In the genomic region with DNA sequence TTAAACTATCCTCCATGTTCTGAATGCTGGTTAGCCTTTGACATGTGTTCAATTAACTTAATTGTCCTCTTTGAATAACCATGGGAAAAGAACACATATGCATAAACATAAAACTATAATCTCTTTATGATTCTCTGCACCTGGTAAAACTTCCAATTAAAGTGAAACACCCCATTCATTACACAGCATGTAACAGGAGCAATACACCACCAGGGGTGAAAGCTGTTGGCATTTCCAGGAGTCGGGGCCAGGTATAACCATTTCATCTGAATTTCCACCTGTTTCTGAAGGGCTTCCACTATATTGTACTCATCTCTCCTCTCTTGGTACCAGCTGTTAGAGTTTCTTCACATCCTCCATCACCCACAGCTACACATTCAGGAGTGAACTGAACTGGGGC, we compare ENCODE assay signal across 15 cellular contexts.
DNase-seq lines count a peak whose midpoint lies in the region; ATAC-seq and TF ChIP-seq lines count a peak whose summit lies in the region.
"Had no signal": no experiment of that assay in that cellular context is flagged by ENCODE, and none has a peak within 500 bp of the region (broad histone marks: within the 10 kb centered on the region; RNA-seq: fewer than 3 reads in every experiment).

No MANE protein-coding gene starts in this region.

- peaks cover 2% of the 10 kb centered on the region; the same call in 1 of the 2 replicates for H3K36me3 Mint-ChIP-seq in WTC11
- H3K36me3 Mint-ChIP-seq: CD4-positive, alpha-beta memory T cell had no signal

- peaks cover 0 to 9% (median 0%) of the 10 kb centered on the region in 4 donors for H3K4me1 ChIP-seq in transverse colon
- H3K4me1 ChIP-seq: SJCRH30 had no signal

- POLR2A ChIA-PET in WTC11 (lab: Charles Lee) = no interaction called here

- no peaks in the 10 kb centered on the region for H3K27me3 ChIP-seq in transverse colon
- H3K27me3 ChIP-seq: SJCRH30 had no signal

- no peak for TF ChIP-seq POLR2A in transverse colon (IDR thresholded peaks at IDR 0.05)

- no peak overlapping the region for H3K4me3 ChIP-seq in transverse colon
- H3K4me3 ChIP-seq: PC-9, SJCRH30 had no signal

- intact Hi-C loops in transverse colon (cut with DNase I; ENCODE audit: low total_unique reads) = no loop called here

- H3K27ac Mint-ChIP-seq in WTC11 = no peak overlapping the region
- H3K27ac Mint-ChIP-seq: CD4-positive, alpha-beta memory T cell had no signal

- DNase-seq in DMS 273 (lab: John Stamatoyannopoulos, UW; ENCODE audit: unreplicated experiment) (peak; percentile 2), DMS 273 treated with DMSO at 0.1 percent for 48 hours (lab: John Stamatoyannopoulos, UW) (no peak), NCI-H2081 treated with DMSO at 0.1 percent for 48 hours (lab: John Stamatoyannopoulos, UW) (peak; percentile 79), WTC11 (ENCODE audit: low spot score) (no peak), transverse colon (no peak), middle frontal gyrus (ENCODE audit: extremely low spot score, low spot score) (no peak), T-helper 2 cell (no peak), NCI-H226 (no peak)
- DNase-seq: CD4-positive, alpha-beta memory T cell; NCI-H1092; NCI-H187 treated with DMSO at 0.1 percent for 48 hours; NCI-H526 treated with DMSO at 0.1 percent for 48 hours; PC-9; SJCRH30 had no signal

- 0 to 55% methylated on average over 1 of the region's 1 CpG for WGBS in transverse colon (ENCODE audit: low coverage in 1 of 2), 2 donors

- peak; percentile 67; the same call in 1 of the 2 replicates for ATAC-seq in WTC11

- no peaks in the 10 kb centered on the region for H3K9me3 Mint-ChIP-seq in WTC11

- peaks cover 6% of the 10 kb centered on the region; the same call in 1 of the 2 replicates for H3K4me1 Mint-ChIP-seq in WTC11
- H3K4me1 Mint-ChIP-seq: CD4-positive, alpha-beta memory T cell had no signal

- in situ Hi-C loops in transverse colon (cut with MboI; ENCODE audit: low pct_ligation_motif_present in 1 of 4, low pct_unique_long_range_greater_than_20kb in 1 of 4, low sequenced_read_pairs in 3 of 4) = no loop called here

- no peaks in the 10 kb centered on the region for H3K27me3 Mint-ChIP-seq in WTC11 (ENCODE audit: low read depth)
- H3K27me3 Mint-ChIP-seq: CD4-positive, alpha-beta memory T cell had no signal

- TF ChIP-seq EP300 in transverse colon (IDR thresholded peaks at IDR 0.05; ENCODE audit: low read depth) = no peak

- no peaks in the 10 kb centered on the region for H3K9me3 ChIP-seq in transverse colon
- H3K9me3 ChIP-seq: SJCRH30 had no signal

- no peak for TF ChIP-seq CTCF in WTC11 (IDR thresholded peaks at IDR 0.05)
- TF ChIP-seq CTCF in transverse colon (IDR thresholded peaks at IDR 0.05) = peak in 4 of 5 experiments; percentile 15 to 43 (median 30)

- H3K36me3 ChIP-seq in transverse colon = no peaks in the 10 kb centered on the region
- H3K36me3 ChIP-seq: SJCRH30 had no signal

- H3K4me3 Mint-ChIP-seq in WTC11 = no peak overlapping the region
- H3K4me3 Mint-ChIP-seq: CD4-positive, alpha-beta memory T cell had no signal

- H3K27ac ChIP-seq in transverse colon = no peak overlapping the region
- H3K27ac ChIP-seq: 22Rv1, PC-9, SJCRH30 had no signal

- CTCF ChIA-PET in WTC11 (lab: Charles Lee) = no interaction called here

TF ChIP-seq in WTC11, 78 proteins besides CTCF, POLR2A, EP300 and RAD21 (continues in another document):
- TF ChIP-seq, protein P1, sequence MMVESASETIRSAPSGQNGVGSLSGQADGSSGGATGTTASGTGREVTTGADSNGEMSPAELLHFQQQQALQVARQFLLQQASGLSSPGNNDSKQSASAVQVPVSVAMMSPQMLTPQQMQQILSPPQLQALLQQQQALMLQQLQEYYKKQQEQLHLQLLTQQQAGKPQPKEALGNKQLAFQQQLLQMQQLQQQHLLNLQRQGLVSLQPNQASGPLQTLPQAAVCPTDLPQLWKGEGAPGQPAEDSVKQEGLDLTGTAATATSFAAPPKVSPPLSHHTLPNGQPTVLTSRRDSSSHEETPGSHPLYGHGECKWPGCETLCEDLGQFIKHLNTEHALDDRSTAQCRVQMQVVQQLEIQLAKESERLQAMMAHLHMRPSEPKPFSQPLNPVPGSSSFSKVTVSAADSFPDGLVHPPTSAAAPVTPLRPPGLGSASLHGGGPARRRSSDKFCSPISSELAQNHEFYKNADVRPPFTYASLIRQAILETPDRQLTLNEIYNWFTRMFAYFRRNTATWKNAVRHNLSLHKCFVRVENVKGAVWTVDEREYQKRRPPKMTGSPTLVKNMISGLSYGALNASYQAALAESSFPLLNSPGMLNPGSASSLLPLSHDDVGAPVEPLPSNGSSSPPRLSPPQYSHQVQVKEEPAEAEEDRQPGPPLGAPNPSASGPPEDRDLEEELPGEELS (CRISPR knock-in tag; IDR thresholded peaks at IDR 0.05) = no peak
- TF ChIP-seq GRHL2 (CRISPR knock-in tag; IDR thresholded peaks at IDR 0.05; ENCODE audit: insufficient replicate concordance, severe bottlenecking) (no peak), ZNF232 (CRISPR knock-in tag; IDR thresholded peaks at IDR 0.05) (no peak), ETV6 (CRISPR knock-in tag; IDR thresholded peaks at IDR 0.05) (no peak), NR1H2 (CRISPR knock-in tag; IDR thresholded peaks at IDR 0.05) (no peak), TEAD4 (CRISPR knock-in tag; IDR thresholded peaks at IDR 0.05) (no peak), ELF4 (CRISPR knock-in tag; IDR thresholded peaks at IDR 0.05; ENCODE audit: low read depth) (no peak), ZNF317 (CRISPR knock-in tag; IDR thresholded peaks at IDR 0.05; ENCODE audit: borderline replicate concordance, low read depth) (no peak), ZNF423 (CRISPR knock-in tag; IDR thresholded peaks at IDR 0.05) (no peak), IRF2 (CRISPR knock-in tag; IDR thresholded peaks at IDR 0.05; ENCODE audit: borderline replicate concordance, low read depth) (no peak), ATF2 (CRISPR knock-in tag; IDR thresholded peaks at IDR 0.05; ENCODE audit: borderline replicate concordance, low read depth) (no peak), SMAD4 (CRISPR knock-in tag; IDR thresholded peaks at IDR 0.05) (no peak), ZNF671 (CRISPR knock-in tag; IDR thresholded peaks at IDR 0.05) (no peak), ESRRA (CRISPR knock-in tag; IDR thresholded peaks at IDR 0.05; ENCODE audit: borderline replicate concordance) (no peak)
- TF ChIP-seq, protein P2, sequence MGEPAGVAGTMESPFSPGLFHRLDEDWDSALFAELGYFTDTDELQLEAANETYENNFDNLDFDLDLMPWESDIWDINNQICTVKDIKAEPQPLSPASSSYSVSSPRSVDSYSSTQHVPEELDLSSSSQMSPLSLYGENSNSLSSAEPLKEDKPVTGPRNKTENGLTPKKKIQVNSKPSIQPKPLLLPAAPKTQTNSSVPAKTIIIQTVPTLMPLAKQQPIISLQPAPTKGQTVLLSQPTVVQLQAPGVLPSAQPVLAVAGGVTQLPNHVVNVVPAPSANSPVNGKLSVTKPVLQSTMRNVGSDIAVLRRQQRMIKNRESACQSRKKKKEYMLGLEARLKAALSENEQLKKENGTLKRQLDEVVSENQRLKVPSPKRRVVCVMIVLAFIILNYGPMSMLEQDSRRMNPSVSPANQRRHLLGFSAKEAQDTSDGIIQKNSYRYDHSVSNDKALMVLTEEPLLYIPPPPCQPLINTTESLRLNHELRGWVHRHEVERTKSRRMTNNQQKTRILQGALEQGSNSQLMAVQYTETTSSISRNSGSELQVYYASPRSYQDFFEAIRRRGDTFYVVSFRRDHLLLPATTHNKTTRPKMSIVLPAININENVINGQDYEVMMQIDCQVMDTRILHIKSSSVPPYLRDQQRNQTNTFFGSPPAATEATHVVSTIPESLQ (CRISPR knock-in tag; IDR thresholded peaks at IDR 0.05) = no peak
- TF ChIP-seq, protein P3, sequence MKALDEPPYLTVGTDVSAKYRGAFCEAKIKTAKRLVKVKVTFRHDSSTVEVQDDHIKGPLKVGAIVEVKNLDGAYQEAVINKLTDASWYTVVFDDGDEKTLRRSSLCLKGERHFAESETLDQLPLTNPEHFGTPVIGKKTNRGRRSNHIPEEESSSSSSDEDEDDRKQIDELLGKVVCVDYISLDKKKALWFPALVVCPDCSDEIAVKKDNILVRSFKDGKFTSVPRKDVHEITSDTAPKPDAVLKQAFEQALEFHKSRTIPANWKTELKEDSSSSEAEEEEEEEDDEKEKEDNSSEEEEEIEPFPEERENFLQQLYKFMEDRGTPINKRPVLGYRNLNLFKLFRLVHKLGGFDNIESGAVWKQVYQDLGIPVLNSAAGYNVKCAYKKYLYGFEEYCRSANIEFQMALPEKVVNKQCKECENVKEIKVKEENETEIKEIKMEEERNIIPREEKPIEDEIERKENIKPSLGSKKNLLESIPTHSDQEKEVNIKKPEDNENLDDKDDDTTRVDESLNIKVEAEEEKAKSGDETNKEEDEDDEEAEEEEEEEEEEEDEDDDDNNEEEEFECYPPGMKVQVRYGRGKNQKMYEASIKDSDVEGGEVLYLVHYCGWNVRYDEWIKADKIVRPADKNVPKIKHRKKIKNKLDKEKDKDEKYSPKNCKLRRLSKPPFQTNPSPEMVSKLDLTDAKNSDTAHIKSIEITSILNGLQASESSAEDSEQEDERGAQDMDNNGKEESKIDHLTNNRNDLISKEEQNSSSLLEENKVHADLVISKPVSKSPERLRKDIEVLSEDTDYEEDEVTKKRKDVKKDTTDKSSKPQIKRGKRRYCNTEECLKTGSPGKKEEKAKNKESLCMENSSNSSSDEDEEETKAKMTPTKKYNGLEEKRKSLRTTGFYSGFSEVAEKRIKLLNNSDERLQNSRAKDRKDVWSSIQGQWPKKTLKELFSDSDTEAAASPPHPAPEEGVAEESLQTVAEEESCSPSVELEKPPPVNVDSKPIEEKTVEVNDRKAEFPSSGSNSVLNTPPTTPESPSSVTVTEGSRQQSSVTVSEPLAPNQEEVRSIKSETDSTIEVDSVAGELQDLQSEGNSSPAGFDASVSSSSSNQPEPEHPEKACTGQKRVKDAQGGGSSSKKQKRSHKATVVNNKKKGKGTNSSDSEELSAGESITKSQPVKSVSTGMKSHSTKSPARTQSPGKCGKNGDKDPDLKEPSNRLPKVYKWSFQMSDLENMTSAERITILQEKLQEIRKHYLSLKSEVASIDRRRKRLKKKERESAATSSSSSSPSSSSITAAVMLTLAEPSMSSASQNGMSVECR (CRISPR knock-in tag; IDR thresholded peaks at IDR 0.05; ENCODE audit: borderline replicate concordance) = no peak

Comparison
In these comparisons a context has a peak if more than half of its experiments do, and no peak if none do; other contexts are left out.
1. DNase-seq: peak in DMS 273 (single experiment) and NCI-H2081 treated with DMSO at 0.1 percent for 48 hours (single experiment); none in DMS 273 treated with DMSO at 0.1 percent for 48 hours (single experiment), WTC11 (single experiment), transverse colon (single experiment), middle frontal gyrus (single experiment), T-helper 2 cell (0 of 5) and NCI-H226 (single experiment).